Comparison of ENCODE assay signal across 24 cellular contexts in genomic region chr17:79848370-79848766, GRCh38. TPM values are rescaled to one million over a fixed set of nuclear protein-coding genes. Genes with fewer than 3 reads are reported as not detected.
DNase-seq lines count a peak whose midpoint lies in the region; ATAC-seq, FAIRE-seq and TF ChIP-seq lines count a peak whose summit lies in the region.
"Had no signal": no experiment of that assay in that cellular context is flagged by ENCODE, and none has a peak within 500 bp of the region (broad histone marks: within the 10 kb centered on the region; RNA-seq: fewer than 3 reads in every experiment).

No MANE protein-coding gene starts in this region.

- BruUV-seq in K562 (replicated peaks; lab: Mats Ljungman, UMichigan): no TSS peak

- CTCF ChIA-PET in K562 (lab: Yijun Ruan, JAX; ENCODE audit: low intra/inter-chr PET ratio): no interaction called here

- in situ Hi-C loops in K562 (cut with MboI): no loop called here

- no peak overlapping the region for H4K91ac ChIP-seq in neuronal stem cell (ENCODE audit: low read depth, low read length, poor library complexity)

- peak overlapping the region; percentile 50 for H3K18ac ChIP-seq in neuronal stem cell (ENCODE audit: low read length)

- no peak for DNase-seq in activated naive CD4-positive, alpha-beta T cell treated with Interleukin-2 at 50 U/mL for 16 hours
- DNase-seq in K562 (ENCODE audit: extremely low read depth in 1 of 4, low spot score in 3 of 4) (peak in 1 of 4 experiments; percentile 33), left kidney (ENCODE audit: low read depth, low spot score) (peak; percentile 39), neuronal stem cell (ENCODE audit: low spot score) (no peak), SHP77 treated with DMSO at 0.1 percent for 48 hours (lab: John Stamatoyannopoulos, UW) (no peak)
- no peak for DNase-seq in activated CD8-positive, alpha-beta memory T cell treated with anti-CD3 and anti-CD28 coated beads for 24 hours
- DNase-seq: Caco-2; CD4-positive, CD25-positive, alpha-beta regulatory T cell; CD8-positive, alpha-beta T cell; DMS153; DND-41; GM23248; H9 had no signal

- TF ChIP-seq POLR2A in K562 (conservative IDR thresholded peaks at IDR 0.05): no peak

- intact Hi-C loops in K562 (cut with micrococcal nuclease): no loop called here

- H3K4me2 ChIP-seq in K562 (ENCODE audit: insufficient read depth, low read length): no peak overlapping the region
- H3K4me2 ChIP-seq in neuronal stem cell (ENCODE audit: insufficient read depth, low read length, poor library complexity, severe bottlenecking): no peak overlapping the region
- H3K4me2 ChIP-seq: BLaER1 had no signal

- H3K4me3 ChIP-seq in K562 (no peak overlapping the region), neuronal stem cell (ENCODE audit: low read length in 2 of 2) (no peak overlapping the region)
- H3K4me3 ChIP-seq: BLaER1, GM23248 had no signal

- no peaks in the 10 kb centered on the region for H3K79me1 ChIP-seq in neuronal stem cell (ENCODE audit: low read depth, low read length)

- no peak for FAIRE-seq in K562 (lab: Jason Lieb, UNC)
- FAIRE-seq: A204.1, G401.6, GM12892, GM19239 had no signal

- no peak overlapping the region for H3K4me3 Mint-ChIP-seq in activated naive CD4-positive, alpha-beta T cell treated with anti-CD3 and anti-CD28 coated beads, Interleukin-2, amount 50 U/mL, for 24 hours
- H3K4me3 Mint-ChIP-seq: B cell; CD8-positive, alpha-beta T cell; H9 had no signal

- H3K9ac ChIP-seq in K562 (ENCODE audit: insufficient read depth in 1 of 2, low read depth in 2 of 2, low read length in 2 of 2) (no peak overlapping the region), neuronal stem cell (ENCODE audit: low read depth, low read length, poor library complexity) (no peak overlapping the region)
- H3K9ac ChIP-seq: BLaER1, GM23248 had no signal

- no peak overlapping the region for H3K23ac ChIP-seq in neuronal stem cell (ENCODE audit: low read depth, low read length, poor library complexity)

- no peak overlapping the region for H4K8ac ChIP-seq in neuronal stem cell (ENCODE audit: low read depth, low read length)

- no peak for TF ChIP-seq EP300 in K562 (IDR thresholded peaks at IDR 0.05; ENCODE audit: low read length)

- POLR2A ChIA-PET in K562 (lab: Yijun Ruan, JAX): interaction anchor here (0.6 to 3.1 kb wide), 5 partner anchors 9 to 195 kb away, joined by 3 to 25 read pairs (median 5); partner anchors contain the start of gene CBX4

- H3K14ac ChIP-seq in neuronal stem cell (ENCODE audit: low read length): no peak overlapping the region

- ATAC-seq in K562: no peak
- no peak for ATAC-seq in GM19035 (IDR thresholded peaks at IDR 0.05; ENCODE audit: unreplicated experiment)
- ATAC-seq: CD8-positive, alpha-beta T cell; HCT116 had no signal

- TF ChIP-seq RAD21 in K562 (CRISPR knock-in tag; conservative IDR thresholded peaks at IDR 0.05 in 1 of 2, IDR thresholded peaks at IDR 0.05 in 1 of 2): no peak

- peaks cover 12% of the 10 kb centered on the region for H3K4me1 Mint-ChIP-seq in activated naive CD4-positive, alpha-beta T cell treated with anti-CD3 and anti-CD28 coated beads, Interleukin-2, amount 50 U/mL, for 24 hours

- 17% methylated on average over 8 of the region's 8 CpGs for WGBS in K562 (ENCODE audit: insufficient coverage, low coverage, missing lambda C conversion rate)
- WGBS in neuronal stem cell (ENCODE audit: extremely low coverage in 2 of 2, insufficient read length in 2 of 2, insufficient replicate concordance in 1 of 2), 2 donors: no CpG with 5 or more reads among the region's 8 CpGs

- H2BK120ac ChIP-seq in neuronal stem cell (ENCODE audit: low read depth, low read length): no peak overlapping the region

- H3K79me2 ChIP-seq in K562 (ENCODE audit: control insufficient read depth, insufficient read depth, low read length): no peaks in the 10 kb centered on the region

- H4K20me1 ChIP-seq in K562 (replicated peaks; ENCODE audit: control insufficient read depth, insufficient read depth, low read length): no peaks in the 10 kb centered on the region

- no peak overlapping the region for H2BK5ac ChIP-seq in neuronal stem cell (ENCODE audit: low read length)

- H3K9me1 ChIP-seq in K562 (ENCODE audit: control insufficient read depth, insufficient read depth, low read length): no peaks in the 10 kb centered on the region

- H3K27me3 ChIP-seq in K562 (ENCODE audit: control insufficient read depth in 2 of 2, insufficient read depth in 2 of 2, low read length in 2 of 2): no peaks in the 10 kb centered on the region; a peak in 1 of 5 replicates
- H3K27me3 ChIP-seq in neuronal stem cell (ENCODE audit: control insufficient read depth in 3 of 3, insufficient read depth in 3 of 3, low read depth in 1 of 3, low read length in 3 of 3): peaks cover 5 to 28% (median 22%) of the 10 kb centered on the region in 3 experiments

- no peaks in the 10 kb centered on the region for H3K36me3 Mint-ChIP-seq in activated naive CD4-positive, alpha-beta T cell treated with anti-CD3 and anti-CD28 coated beads, Interleukin-2, amount 50 U/mL, for 24 hours
- H3K36me3 Mint-ChIP-seq: CD4-positive, CD25-positive, alpha-beta regulatory T cell; CD8-positive, alpha-beta T cell had no signal

- H3K27ac ChIP-seq in K562 (ENCODE audit: extremely low read depth, low read depth, low read length): no peak overlapping the region
- H3K27ac ChIP-seq in neuronal stem cell (replicated peaks; ENCODE audit: low read length): no peak overlapping the region
- H3K27ac ChIP-seq: 22Rv1, BLaER1, C4-2B, GM23248 had no signal

- H3K9me3 ChIP-seq in K562 (replicated peaks; ENCODE audit: control insufficient read depth, insufficient read depth, low read depth, low read length) (no peaks in the 10 kb centered on the region), neuronal stem cell (replicated peaks in 1 of 2; ENCODE audit: control insufficient read depth in 2 of 2, insufficient read depth in 1 of 2, low read depth in 1 of 2, low read length in 2 of 2) (no peaks in the 10 kb centered on the region)
- H3K9me3 ChIP-seq: BLaER1, Caco-2 had no signal

- no peak overlapping the region for H2BK12ac ChIP-seq in neuronal stem cell (ENCODE audit: low read length)

- H3K4ac ChIP-seq in neuronal stem cell (ENCODE audit: low read length): no peak overlapping the region

- peak overlapping the region; percentile 5 for H2AK5ac ChIP-seq in neuronal stem cell (ENCODE audit: low read depth, low read length)

- H2AFZ ChIP-seq in K562 (ENCODE audit: low read depth, low read length) (no peak overlapping the region), neuronal stem cell (ENCODE audit: low read length) (no peak overlapping the region)
- H2AFZ ChIP-seq: GM23248 had no signal

- no peaks in the 10 kb centered on the region for H3K9me3 Mint-ChIP-seq in activated naive CD4-positive, alpha-beta T cell treated with anti-CD3 and anti-CD28 coated beads, Interleukin-2, amount 50 U/mL, for 24 hours
- H3K9me3 Mint-ChIP-seq: CD4-positive, CD25-positive, alpha-beta regulatory T cell; CD8-positive, alpha-beta T cell; H9 had no signal

- no peak overlapping the region for H2BK15ac ChIP-seq in neuronal stem cell (ENCODE audit: low read length)

- H3K4me1 ChIP-seq in K562 (replicated peaks in 1 of 2; ENCODE audit: control insufficient read depth in 2 of 2, insufficient read depth in 2 of 2, low read length in 2 of 2) (peaks cover 19 to 39% of the 10 kb centered on the region in 2 experiments), neuronal stem cell (ENCODE audit: control insufficient read depth in 2 of 2, insufficient read depth in 1 of 2, low read depth in 1 of 2, low read length in 2 of 2) (peaks cover 14 to 19% of the 10 kb centered on the region in 2 donors)

- H3K36me3 ChIP-seq in K562 (ENCODE audit: control insufficient read depth, insufficient read depth, low read length): no peaks in the 10 kb centered on the region
- no peaks in the 10 kb centered on the region for H3K36me3 ChIP-seq in neuronal stem cell (replicated peaks in 1 of 2; ENCODE audit: control insufficient read depth in 2 of 2, insufficient read depth in 2 of 2, low read length in 2 of 2)
- H3K36me3 ChIP-seq: BLaER1 had no signal

- TF ChIP-seq CTCF in K562 (IDR thresholded peaks at IDR 0.05 in 2 of 3, conservative IDR thresholded peaks at IDR 0.05 in 1 of 3; ENCODE audit: insufficient read depth in 2 of 3, low read depth in 1 of 3, low read length in 3 of 3): no peak

- H3K27me3 Mint-ChIP-seq in activated naive CD4-positive, alpha-beta T cell treated with anti-CD3 and anti-CD28 coated beads, Interleukin-2, amount 50 U/mL, for 24 hours: peaks cover 9% of the 10 kb centered on the region

- peak overlapping the region; percentile 30 for H3K27ac Mint-ChIP-seq in activated naive CD4-positive, alpha-beta T cell treated with anti-CD3 and anti-CD28 coated beads, Interleukin-2, amount 50 U/mL, for 24 hours
- H3K27ac Mint-ChIP-seq: B cell; CD8-positive, alpha-beta T cell; H9 had no signal

RNA-seq across cellular contexts. Expression of gene CBX4, which starts 9.1 kb away (rescaled TPM):
- 13.6 and 28.0 TPM in 2 replicates for total RNA-seq in K562 (2011; cell fraction: chromatin; rRNA removed; ENCODE audit: low replicate concordance)
- 26.3 and 29.6 TPM in 2 replicates for total RNA-seq in K562 (2011; cell fraction: nucleolus; rRNA removed)
- 11.0 and 15.7 TPM in 2 replicates for total RNA-seq in K562 (2011; cell fraction: nucleoplasm; rRNA removed)
- 42.3 and 42.4 TPM in 2 replicates for total RNA-seq in K562 (2014; rRNA removed)
- 4.4 and 4.7 TPM in 2 replicates for total RNA-seq in K562 (2014; rRNA removed; fragmentation: Illumina TruSeq; extraction: Trizol)
- total RNA-seq in K562 (2015; rRNA removed; fragmentation: Illumina TruSeq; extraction: Trizol): 13.5 and 14.7 TPM in 2 replicates
- 48.5 and 50.5 TPM in 2 replicates for total RNA-seq in K562 (2021)
- polyA plus RNA-seq in K562 (2011; rRNA removed): 7.8 and 13.5 TPM in 2 replicates
- polyA plus RNA-seq in K562 (2011; cell fraction: cytosol; rRNA removed): 12.6 and 29.1 TPM in 2 replicates
- polyA plus RNA-seq in K562 (2011; cell fraction: nucleus; rRNA removed): 23.9 and 38.8 TPM in 2 replicates
- polyA plus RNA-seq in K562 (2012): 22.9 and 60.2 TPM in 2 replicates
- polyA plus RNA-seq in K562 (2014; fragmentation: Illumina TruSeq; extraction: Trizol): 10.0 and 16.4 TPM in 2 replicates
- 1 to 10 TPM in 1 of 2 experiments, under 1 TPM in 1; 0.98 to 1.1 TPM for polyA plus RNA-seq in K562 (2014; fragmentation: Nextera tagmentation; extraction: Ambion mirVana)
- polyA plus RNA-seq in K562 (2014; rRNA removed): 34.8 and 40.7 TPM in 2 replicates
- 7.2 and 7.6 TPM in 2 replicates for polyA minus RNA-seq in K562 (2011; rRNA and poly(A)+ RNA removed)
- polyA minus RNA-seq in K562 (2011; cell fraction: cytosol; rRNA and poly(A)+ RNA removed): 18.7 and 24.1 TPM in 2 replicates
- 12.4 and 16.4 TPM in 2 replicates for polyA minus RNA-seq in K562 (2011; cell fraction: nucleus; rRNA and poly(A)+ RNA removed)
- 10.0 TPM for polyA plus RNA-seq in neuronal stem cell (2013, experiment 1 of 2)
- polyA plus RNA-seq in neuronal stem cell (2013, experiment 2 of 2): 10.0 TPM

RNA-seq across cellular contexts. Expression of gene CBX8, which starts 51.5 kb away (rescaled TPM):
- 2.1 and 2.7 TPM in 2 replicates for total RNA-seq in K562 (2011; cell fraction: chromatin; rRNA removed; ENCODE audit: low replicate concordance)
- total RNA-seq in K562 (2011; cell fraction: nucleolus; rRNA removed): 2.3 and 2.9 TPM in 2 replicates
- 2.0 and 2.7 TPM in 2 replicates for total RNA-seq in K562 (2011; cell fraction: nucleoplasm; rRNA removed)
- 4.9 and 7.1 TPM in 2 replicates for total RNA-seq in K562 (2014; rRNA removed)
- total RNA-seq in K562 (2014; rRNA removed; fragmentation: Illumina TruSeq; extraction: Trizol): 1.8 and 1.9 TPM in 2 replicates
- total RNA-seq in K562 (2015; rRNA removed; fragmentation: Illumina TruSeq; extraction: Trizol): 6.6 and 6.7 TPM in 2 replicates
- 11.9 and 12.0 TPM in 2 replicates for total RNA-seq in K562 (2021)
- 0.52 and 0.72 TPM in 2 replicates for polyA plus RNA-seq in K562 (2011; rRNA removed)
- polyA plus RNA-seq in K562 (2011; cell fraction: cytosol; rRNA removed): 0.80 and 1.1 TPM in 2 replicates
- 2.4 and 2.6 TPM in 2 replicates for polyA plus RNA-seq in K562 (2011; cell fraction: nucleus; rRNA removed)
- polyA plus RNA-seq in K562 (2012): 5.7 and 8.8 TPM in 2 replicates
- polyA plus RNA-seq in K562 (2014; fragmentation: Illumina TruSeq; extraction: Trizol): 2.6 and 3.4 TPM in 2 replicates
- polyA plus RNA-seq in K562 (2014; fragmentation: Nextera tagmentation; extraction: Ambion mirVana): under 1 TPM; 0.08 to 0.21 TPM
- 4.7 and 6.7 TPM in 2 replicates for polyA plus RNA-seq in K562 (2014; rRNA removed)
- polyA minus RNA-seq in K562 (2011; rRNA and poly(A)+ RNA removed): 0.45 and 0.56 TPM in 2 replicates
- polyA minus RNA-seq in K562 (2011; cell fraction: cytosol; rRNA and poly(A)+ RNA removed): 0.86 and 2.7 TPM in 2 replicates
- 0.67 and 2.1 TPM in 2 replicates for polyA minus RNA-seq in K562 (2011; cell fraction: nucleus; rRNA and poly(A)+ RNA removed)
- 5.5 TPM for polyA plus RNA-seq in neuronal stem cell (2013, experiment 1 of 2)
- 5.0 TPM for polyA plus RNA-seq in neuronal stem cell (2013, experiment 2 of 2)
